In genomic region chr1:1058088-1058905, GRCh38 we compare ENCODE assay signal across 1 cellular context.
TF ChIP-seq lines count a peak whose summit lies in the region.

No MANE protein-coding gene starts in this region.

TF ChIP-seq in GM12878, 131 proteins besides CTCF, POLR2A, EP300 and RAD21:
- TF ChIP-seq MTA2 (IDR thresholded peaks at IDR 0.05; ENCODE audit: low read depth) (no peak), EGR1 (IDR thresholded peaks at IDR 0.05; ENCODE audit: borderline replicate concordance in 1 of 2, low read depth in 2 of 2, low read length in 2 of 2) (0 out of 3 replicates have a peak, but pooled peaks of 1 of the 2 experiments have one; percentile 12)
